ENCODE assay signal across 8 cellular contexts in genomic region chr3:16048435-16049318, GRCh38.
DNase-seq lines count a peak whose midpoint lies in the region; ATAC-seq and TF ChIP-seq lines count a peak whose summit lies in the region.

No MANE protein-coding gene starts in this region.

- peak; percentile 73 for TF ChIP-seq CTCF in CD8-positive, alpha-beta T cell (IDR thresholded peaks at IDR 0.05)
- TF ChIP-seq CTCF in epithelial cell of proximal tubule (conservative IDR thresholded peaks at IDR 0.05; ENCODE audit: low read depth, low read length) (peak; percentile 86), thoracic aorta (IDR thresholded peaks at IDR 0.05) (peak; percentile 88)

- no peak overlapping the region for H3K27ac ChIP-seq in CD8-positive, alpha-beta T cell (ENCODE audit: low read depth, low read length)
- no peak overlapping the region for H3K27ac ChIP-seq in naive thymus-derived CD4-positive, alpha-beta T cell (ENCODE audit: low read depth, low read length)
- no peak overlapping the region for H3K27ac ChIP-seq in thoracic aorta

- peak overlapping the region; percentile 37 for H3K4me3 Mint-ChIP-seq in CD8-positive, alpha-beta T cell
- H3K4me3 Mint-ChIP-seq in activated CD4-positive, alpha-beta T cell treated with anti-CD3 and anti-CD28 coated beads, Interleukin-2, amount 10 ng/mL, durations not matched to agents 24 days and 14 days = peak overlapping the region; percentile 17
- peak overlapping the region in 5 of 10 donors; percentile 4 to 72 (median 48) for H3K4me3 Mint-ChIP-seq in naive thymus-derived CD4-positive, alpha-beta T cell

- no peaks in the 10 kb centered on the region for H3K4me1 ChIP-seq in CD8-positive, alpha-beta T cell (ENCODE audit: insufficient read depth, low read length)
- no peaks in the 10 kb centered on the region for H3K4me1 ChIP-seq in naive thymus-derived CD4-positive, alpha-beta T cell (ENCODE audit: control insufficient read depth in 2 of 2, insufficient read depth in 2 of 2, low read length in 2 of 2)
- H3K4me1 ChIP-seq in thoracic aorta (ENCODE audit: control insufficient read depth in 1 of 2, low read depth in 2 of 2) = peaks cover 0 to 9% of the 10 kb centered on the region in 2 donors

- H3K27me3 ChIP-seq in CD8-positive, alpha-beta T cell (ENCODE audit: insufficient read depth, low read length) = no peaks in the 10 kb centered on the region
- no peaks in the 10 kb centered on the region for H3K27me3 ChIP-seq in naive thymus-derived CD4-positive, alpha-beta T cell (ENCODE audit: control insufficient read depth in 2 of 2, insufficient read depth in 2 of 2, low read length in 2 of 2)
- H3K27me3 ChIP-seq in thoracic aorta (replicated peaks; ENCODE audit: insufficient read depth) = no peaks in the 10 kb centered on the region

- CTCF ChIA-PET in CD8-positive, alpha-beta T cell (lab: Charles Lee) = interaction anchor here (0.6 to 2.4 kb wide), 25 partner anchors 10 to 593 kb away, joined by 3 to 18 read pairs (median 4); no protein-coding TSS in a partner anchor
- CTCF ChIA-PET in naive thymus-derived CD4-positive, alpha-beta T cell (lab: Charles Lee) = interaction anchor here (0.7 to 1.6 kb wide), 10 partner anchors 12 to 843 kb away, joined by 3 to 5 read pairs (median 4); partner anchors contain the start of gene CAPN7

- DNase-seq in CD8-positive, alpha-beta T cell = peak in 5 of 7 experiments; percentile 18 to 31 (median 21)
- DNase-seq in NCI-H345 treated with DMSO at 0.1 percent for 48 hours (lab: John Stamatoyannopoulos, UW; ENCODE audit: unreplicated experiment) (peak; percentile 34), epithelial cell of proximal tubule (ENCODE audit: low read depth) (no peak), thoracic aorta (ENCODE audit: low spot score) (no peak)
- DNase-seq in activated CD4-positive, alpha-beta T cell treated with anti-CD3 and anti-CD28 coated beads, Interleukin-2, amount 10 ng/mL, durations not matched to agents 24 days and 14 days = peak; percentile 83
- DNase-seq in naive thymus-derived CD4-positive, alpha-beta T cell = peak in 7 of 9 donors; percentile 11 to 53 (median 43)

- no peak overlapping the region for H3K27ac Mint-ChIP-seq in CD8-positive, alpha-beta T cell
- no peak overlapping the region for H3K27ac Mint-ChIP-seq in activated CD4-positive, alpha-beta T cell treated with anti-CD3 and anti-CD28 coated beads, Interleukin-2, amount 10 ng/mL, durations not matched to agents 24 days and 14 days
- H3K27ac Mint-ChIP-seq in naive thymus-derived CD4-positive, alpha-beta T cell = no peak overlapping the region

- peaks cover under 1% of the 10 kb centered on the region for H3K27me3 Mint-ChIP-seq in CD8-positive, alpha-beta T cell (ENCODE audit: low read depth)
- H3K27me3 Mint-ChIP-seq in activated CD4-positive, alpha-beta T cell treated with anti-CD3 and anti-CD28 coated beads, Interleukin-2, amount 10 ng/mL, durations not matched to agents 24 days and 14 days = peaks cover 4% of the 10 kb centered on the region
- H3K27me3 Mint-ChIP-seq in naive thymus-derived CD4-positive, alpha-beta T cell = peaks cover 0 to 5% (median 0%) of the 10 kb centered on the region in 5 donors

- POLR2A ChIA-PET in CD8-positive, alpha-beta T cell (lab: Charles Lee) = interaction anchor here (1.3 kb wide), 1 partner anchor 10 kb away, joined by 3 read pairs; no protein-coding TSS in a partner anchor
- POLR2A ChIA-PET in naive thymus-derived CD4-positive, alpha-beta T cell (lab: Charles Lee) = no interaction called here

- H3K36me3 Mint-ChIP-seq in CD8-positive, alpha-beta T cell = no peaks in the 10 kb centered on the region
- no peaks in the 10 kb centered on the region for H3K36me3 Mint-ChIP-seq in activated CD4-positive, alpha-beta T cell treated with anti-CD3 and anti-CD28 coated beads, Interleukin-2, amount 10 ng/mL, durations not matched to agents 24 days and 14 days (ENCODE audit: low read depth)
- H3K36me3 Mint-ChIP-seq in naive thymus-derived CD4-positive, alpha-beta T cell = no peaks in the 10 kb centered on the region

- no peaks in the 10 kb centered on the region for H3K36me3 ChIP-seq in CD8-positive, alpha-beta T cell (ENCODE audit: insufficient read depth, low read length)
- H3K36me3 ChIP-seq in naive thymus-derived CD4-positive, alpha-beta T cell (ENCODE audit: control insufficient read depth in 2 of 3, insufficient read depth in 3 of 3, low read length in 3 of 3) = no peaks in the 10 kb centered on the region
- H3K36me3 ChIP-seq in thoracic aorta = no peaks in the 10 kb centered on the region

- ATAC-seq in CD8-positive, alpha-beta T cell = peak; percentile 71
- ATAC-seq in GM18868 (IDR thresholded peaks at IDR 0.05; ENCODE audit: unreplicated experiment) = peak; percentile 99
- peak; percentile 93 for ATAC-seq in HG03045 (IDR thresholded peaks at IDR 0.05; ENCODE audit: unreplicated experiment)
- peak; percentile 92 for ATAC-seq in naive thymus-derived CD4-positive, alpha-beta T cell
- no peak for ATAC-seq in thoracic aorta (ENCODE audit: insufficient number of reproducible peaks, low FRiP score, low read depth)

- H3K4me1 Mint-ChIP-seq in CD8-positive, alpha-beta T cell (ENCODE audit: low read depth) = peaks cover 3% of the 10 kb centered on the region
- H3K4me1 Mint-ChIP-seq in activated CD4-positive, alpha-beta T cell treated with anti-CD3 and anti-CD28 coated beads, Interleukin-2, amount 10 ng/mL, durations not matched to agents 24 days and 14 days = peaks cover 4% of the 10 kb centered on the region
- peaks cover 0 to 5% (median 4%) of the 10 kb centered on the region in 7 donors for H3K4me1 Mint-ChIP-seq in naive thymus-derived CD4-positive, alpha-beta T cell

- H3K9me3 ChIP-seq in CD8-positive, alpha-beta T cell (ENCODE audit: low read length) = no peaks in the 10 kb centered on the region
- H3K9me3 ChIP-seq in naive thymus-derived CD4-positive, alpha-beta T cell (ENCODE audit: control insufficient read depth in 2 of 3, low read length in 3 of 3) = no peaks in the 10 kb centered on the region
- H3K9me3 ChIP-seq in thoracic aorta = no peaks in the 10 kb centered on the region

- intact Hi-C loops in CD8-positive, alpha-beta T cell (cut with DNase I, micrococcal nuclease) = loop anchor here (1.0 to 10.0 kb wide), 5 partner anchors 199 to 1196 kb away; no protein-coding TSS in a partner anchor
- intact Hi-C loops in activated CD4-positive, alpha-beta T cell treated with anti-CD3 and anti-CD28 coated beads, Interleukin-2, amount 10 ng/mL, durations not matched to agents 24 days and 14 days (cut with micrococcal nuclease) = loop anchor here (1.0 kb wide), 4 partner anchors 130 to 502 kb away; no protein-coding TSS in a partner anchor
- intact Hi-C loops in naive thymus-derived CD4-positive, alpha-beta T cell (cut with micrococcal nuclease) = loop anchor here (1.0 to 10.0 kb wide), 8 partner anchors 130 to 1184 kb away; no protein-coding TSS in a partner anchor

- no peaks in the 10 kb centered on the region for H3K9me3 Mint-ChIP-seq in CD8-positive, alpha-beta T cell
- H3K9me3 Mint-ChIP-seq in activated CD4-positive, alpha-beta T cell treated with anti-CD3 and anti-CD28 coated beads, Interleukin-2, amount 10 ng/mL, durations not matched to agents 24 days and 14 days = no peaks in the 10 kb centered on the region
- H3K9me3 Mint-ChIP-seq in naive thymus-derived CD4-positive, alpha-beta T cell = peaks cover 0 to under 1% (median 0%) of the 10 kb centered on the region in 11 donors

- H3K4me3 ChIP-seq in CD8-positive, alpha-beta T cell (ENCODE audit: low read depth, low read length) = no peak overlapping the region
- peak overlapping the region; percentile 2 for H3K4me3 ChIP-seq in epithelial cell of proximal tubule (ENCODE audit: low read depth, low read length)
- H3K4me3 ChIP-seq in naive thymus-derived CD4-positive, alpha-beta T cell (ENCODE audit: low read length) = no peak overlapping the region
- peak overlapping the region; percentile 34 for H3K4me3 ChIP-seq in thoracic aorta

Comparison
In these comparisons a context has a peak if more than half of its experiments do, and no peak if none do; other contexts are left out.
1. DNase-seq: peak in CD8-positive, alpha-beta T cell (5 of 7), NCI-H345 treated with DMSO at 0.1 percent for 48 hours (single experiment), activated CD4-positive, alpha-beta T cell treated with anti-CD3 and anti-CD28 coated beads, Interleukin-2, amount 10 ng/mL, durations not matched to agents 24 days and 14 days (single experiment) and naive thymus-derived CD4-positive, alpha-beta T cell (7 of 9); none in epithelial cell of proximal tubule (single experiment) and thoracic aorta (single experiment).
2. H3K4me3 ChIP-seq: peak in epithelial cell of proximal tubule (single experiment) and thoracic aorta (single experiment); none in CD8-positive, alpha-beta T cell (single experiment) and naive thymus-derived CD4-positive, alpha-beta T cell (single experiment).
3. Peak in every context shown above with its lines, with median percentiles within 50 percentile points of each other: CTCF ChIP-seq.